In the genomic region with DNA sequence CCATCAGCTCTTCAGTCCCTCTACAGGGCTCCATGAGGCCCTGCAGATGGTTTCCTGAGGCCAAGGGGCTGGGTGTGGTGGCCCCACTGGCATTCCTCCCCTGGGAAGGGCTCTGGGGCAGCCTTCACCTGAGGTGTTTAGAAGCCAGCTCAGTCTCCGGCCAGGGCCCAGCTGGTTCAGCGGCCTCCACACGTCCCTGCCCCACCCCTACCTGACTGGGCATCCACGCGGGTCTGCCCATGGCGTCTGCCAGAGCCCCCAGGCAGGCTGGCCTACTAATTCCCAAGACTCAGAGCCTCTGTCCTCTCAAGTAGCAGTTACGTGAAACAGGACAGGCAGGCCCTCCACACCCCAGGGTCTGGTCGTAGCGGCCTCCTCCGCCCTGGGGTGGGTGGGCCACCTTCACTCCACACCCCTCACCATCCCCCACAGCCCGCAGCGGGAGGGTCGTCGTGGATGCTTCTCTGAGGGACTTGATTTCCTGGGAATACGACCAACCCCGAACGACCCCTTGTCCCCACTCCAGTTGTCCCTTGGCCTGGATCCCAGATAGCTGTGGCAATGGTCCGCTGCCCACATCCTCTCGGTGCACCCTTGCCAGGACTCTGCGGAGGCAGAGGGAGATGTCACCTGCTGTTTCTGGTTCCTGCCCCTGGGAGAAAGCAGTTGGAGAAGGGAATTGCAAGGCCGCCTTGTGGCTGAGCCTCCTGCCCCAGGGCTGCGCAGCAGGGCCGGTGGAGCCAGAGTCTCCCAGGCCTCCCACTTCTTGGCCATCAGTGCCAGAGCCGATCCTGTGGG, we compare ENCODE assay signal across 11 cellular contexts. TPM values are rescaled to one million over a fixed set of nuclear protein-coding genes. Genes with fewer than 3 reads are reported as not detected.
DNase-seq lines count a peak whose midpoint lies in the region; ATAC-seq, FAIRE-seq and TF ChIP-seq lines count a peak whose summit lies in the region.
"Had no signal": no experiment of that assay in that cellular context is flagged by ENCODE, and none has a peak within 500 bp of the region (broad histone marks: within the 10 kb centered on the region; RNA-seq: fewer than 3 reads in every experiment).

No MANE protein-coding gene starts in this region.

- CTCF ChIA-PET in HCT116 (lab: Charles Lee) (interaction anchor here (1.4 to 1.7 kb wide), 2 partner anchors 83 to 317 kb away, joined by 3 to 4 read pairs; partner anchors contain the start of gene FAM98C), HEK293T (lab: Yijun Ruan, JAX) (no interaction called here)

- no peak overlapping the region for H3K4me3 ChIP-seq in HCT116 (replicated peaks in 1 of 2; ENCODE audit: low read depth in 1 of 2, low read length in 2 of 2)
- H3K4me3 ChIP-seq in astrocyte of the cerebellum (ENCODE audit: low read depth, low read length), result no peak overlapping the region
- no peak overlapping the region for H3K4me3 ChIP-seq in kidney (ENCODE audit: low read length in 2 of 2)
- no peak overlapping the region for H3K4me3 ChIP-seq in skin epidermis

- H3K36me3 ChIP-seq in HCT116 (ENCODE audit: control insufficient read depth in 1 of 2, insufficient read depth in 2 of 2, low read length in 2 of 2), result peaks cover 26 to 81% of the 10 kb centered on the region in 2 experiments
- H3K36me3 ChIP-seq in kidney (ENCODE audit: control insufficient read depth in 1 of 2, insufficient read depth in 2 of 2, low read length in 2 of 2), result peaks cover 42 to 76% of the 10 kb centered on the region in 2 donors

- RAD21 ChIA-PET in HCT116 (lab: Charles Lee; ENCODE audit: low non-redundant PET in 1 of 2, low total read pairs in 2 of 2, uncharacterized antibody in 2 of 2, unreplicated experiment in 2 of 2), result no interaction called here

- no peak for TF ChIP-seq RAD21 in HCT116 (IDR thresholded peaks at IDR 0.05; ENCODE audit: low read depth)

- no peak overlapping the region for H3K4me2 ChIP-seq in HCT116 (ENCODE audit: low read length)

- H3K9me2 ChIP-seq in HCT116 (ENCODE audit: insufficient read depth), result no peaks in the 10 kb centered on the region

- intact Hi-C loops in HCT116 (cut with micrococcal nuclease), result no loop called here
- intact Hi-C loops in kidney (cut with DNase I), result no loop called here

- no peaks in the 10 kb centered on the region for H3K27me3 ChIP-seq in HCT116 (ENCODE audit: insufficient read depth, low read length)

- in situ Hi-C loops in astrocyte of the cerebellum (cut with HindIII; ENCODE audit: low sequenced_read_pairs), result no loop called here

- no peak for DNase-seq in HCT116 (ENCODE audit: low read depth, low spot score)
- DNase-seq in astrocyte of the cerebellum (ENCODE audit: low read depth), result peak; percentile 79
- no peak for DNase-seq in kidney
- DNase-seq in NCI-H345 (lab: John Stamatoyannopoulos, UW), result no peak
- no peak for DNase-seq in NCI-H1694 (lab: John Stamatoyannopoulos, UW)
- no peak for DNase-seq in HEK293T (ENCODE audit: extremely low spot score)
- DNase-seq: activated CD4-positive, alpha-beta memory T cell treated with anti-CD3 and anti-CD28 coated beads, Interleukin-2, amount 10 ng/mL, durations not matched to agents 7 days and 5 days; CD4-positive, alpha-beta memory T cell; NCI-H2227 treated with DMSO at 0.1 percent for 48 hours had no signal

- peaks cover 17% of the 10 kb centered on the region; the same call in 1 of the 2 replicates for H3K79me2 ChIP-seq in HCT116 (ENCODE audit: insufficient read depth, low read length)

- H3K9ac ChIP-seq in HCT116 (ENCODE audit: low read length) (no peak overlapping the region), kidney (ENCODE audit: low read length in 2 of 2) (peak overlapping the region; percentile 12 to 34)

- H3K27ac ChIP-seq in HCT116 (ENCODE audit: low read depth, low read length), result peak overlapping the region; percentile 17; the same call in 1 of the 2 replicates
- peak overlapping the region; percentile 67 to 83 for H3K27ac ChIP-seq in kidney (ENCODE audit: low read depth in 2 of 2, low read length in 2 of 2)
- peak overlapping the region in 17 of 21 experiments; percentile 4 to 75 (median 45) for H3K27ac ChIP-seq in skin epidermis

- BruUV-seq in HCT116 (replicated peaks; lab: Mats Ljungman, UMichigan), result no TSS peak

- no peak for FAIRE-seq in kidney (lab: Jason Lieb, UNC)

- H4K20me1 ChIP-seq in HCT116 (ENCODE audit: insufficient read depth), result no peaks in the 10 kb centered on the region

- H2AFZ ChIP-seq in HCT116 (ENCODE audit: low read depth, low read length, poor library complexity, severe bottlenecking), result no peak overlapping the region

- TF ChIP-seq POLR2A in HCT116 (IDR thresholded peaks at IDR 0.05; ENCODE audit: borderline replicate concordance, extremely low read depth, insufficient read depth, insufficient read length), result no peak

- no peaks in the 10 kb centered on the region for H3K9me3 ChIP-seq in HCT116 (ENCODE audit: control insufficient read depth in 1 of 2, insufficient read depth in 1 of 2, low read depth in 1 of 2, low read length in 2 of 2)
- no peaks in the 10 kb centered on the region for H3K9me3 ChIP-seq in kidney (ENCODE audit: control insufficient read depth in 1 of 2, low read length in 2 of 2)

- H3K4me1 ChIP-seq in HCT116 (ENCODE audit: control insufficient read depth in 1 of 2, insufficient read depth in 2 of 2, low read length in 2 of 2) (no peaks in the 10 kb centered on the region; a peak in 1 of 4 replicates), kidney (ENCODE audit: control insufficient read depth in 1 of 2, insufficient read depth in 1 of 2, low read depth in 1 of 2, low read length in 2 of 2) (peaks cover 0 to 29% of the 10 kb centered on the region in 2 donors)

- POLR2A ChIA-PET in HCT116 (lab: Charles Lee) (no interaction called here), HEK293T (lab: Yijun Ruan, JAX) (no interaction called here)

- TF ChIP-seq CTCF in HCT116 (IDR thresholded peaks at IDR 0.05 in 2 of 3, conservative IDR thresholded peaks at IDR 0.05 in 1 of 3; ENCODE audit: borderline replicate concordance in 1 of 3, insufficient read depth in 1 of 3, low read depth in 2 of 3, low read length in 2 of 3) (no peak), astrocyte of the cerebellum (IDR thresholded peaks at IDR 0.05; ENCODE audit: low read depth, low read length, missing control alignments) (peak; percentile 55), kidney (IDR thresholded peaks at IDR 0.05; ENCODE audit: borderline replicate concordance, extremely low read depth, insufficient read depth) (no peak)

- ATAC-seq in HCT116 (peak; percentile 5; the same call in 1 of the 2 replicates), HG02588 (IDR thresholded peaks at IDR 0.05; ENCODE audit: unreplicated experiment) (no peak)

TF ChIP-seq in HCT116, 20 proteins besides CTCF, POLR2A, EP300 and RAD21:
- TF ChIP-seq ZBTB33 (IDR thresholded peaks at IDR 0.05; ENCODE audit: extremely low read depth, insufficient replicate concordance, low read length) (no peak), JUND (IDR thresholded peaks at IDR 0.05) (no peak), EZH2phosphoT487 (IDR thresholded peaks at IDR 0.05; ENCODE audit: borderline replicate concordance) (no peak)
- TF ChIP-seq, protein P1, sequence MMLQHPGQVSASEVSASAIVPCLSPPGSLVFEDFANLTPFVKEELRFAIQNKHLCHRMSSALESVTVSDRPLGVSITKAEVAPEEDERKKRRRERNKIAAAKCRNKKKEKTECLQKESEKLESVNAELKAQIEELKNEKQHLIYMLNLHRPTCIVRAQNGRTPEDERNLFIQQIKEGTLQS (IDR thresholded peaks at IDR 0.05), result no peak

TF ChIP-seq in HEK293T, 16 proteins besides CTCF, POLR2A, EP300 and RAD21:
- TF ChIP-seq ZNF384 (IDR thresholded peaks at IDR 0.05) (no peak), NFRKB (IDR thresholded peaks at IDR 0.05) (no peak), ELF4 (IDR thresholded peaks at IDR 0.05) (no peak), PKNOX1 (IDR thresholded peaks at IDR 0.05) (no peak), SP1 (IDR thresholded peaks at IDR 0.05) (no peak), TARDBP (IDR thresholded peaks at IDR 0.05) (no peak), FOXK2 (IDR thresholded peaks at IDR 0.05) (no peak), SUZ12 (IDR thresholded peaks at IDR 0.05) (no peak), LEF1 (IDR thresholded peaks at IDR 0.05; ENCODE audit: borderline replicate concordance) (no peak), CTBP1 (IDR thresholded peaks at IDR 0.05; ENCODE audit: borderline replicate concordance) (no peak), FOXA1 (IDR thresholded peaks at IDR 0.05) (no peak), BHLHE40 (IDR thresholded peaks at IDR 0.05; ENCODE audit: borderline replicate concordance) (no peak), FOXM1 (IDR thresholded peaks at IDR 0.05; ENCODE audit: borderline replicate concordance) (no peak), HDGF (IDR thresholded peaks at IDR 0.05; ENCODE audit: borderline replicate concordance) (no peak), ARNT (IDR thresholded peaks at IDR 0.05) (no peak), L3MBTL2 (conservative IDR thresholded peaks at IDR 0.05) (no peak)
TF ChIP-seq in HEK293T: peak in this region for 0.

RNA-seq across cellular contexts. Expression of gene CAPN12, which starts 24.3 kb away (rescaled TPM):
- total RNA-seq in HCT116 (2021; ENCODE audit: unreplicated experiment), result 8.8 TPM
- polyA plus RNA-seq in HCT116 (2012), result 8.6 and 10.4 TPM in 2 replicates
- total RNA-seq in kidney, result 31.1 TPM
- 27.1 TPM for polyA plus RNA-seq in kidney (ENCODE audit: insufficient read depth, low read depth, low replicate concordance)

RNA-seq across cellular contexts. Expression of gene LGALS7, which starts 53.4 kb away (rescaled TPM):
- total RNA-seq in HCT116 (2021; ENCODE audit: unreplicated experiment), result not detected
- polyA plus RNA-seq in HCT116 (2012), result not detected in 2 replicates
- 1.3 TPM for total RNA-seq in kidney
- polyA plus RNA-seq in kidney (ENCODE audit: insufficient read depth, low read depth, low replicate concordance), result not detected
- total RNA-seq: activated CD4-positive, alpha-beta memory T cell treated with anti-CD3 and anti-CD28 coated beads, Interleukin-2, amount 10 ng/mL, durations not matched to agents 7 days and 5 days; CD4-positive, alpha-beta memory T cell had no signal
- polyA plus RNA-seq: CD4-positive, alpha-beta memory T cell had no signal

Comparison
In these comparisons a context has a peak if more than half of its experiments do, and no peak if none do; other contexts are left out.
1. H3K27ac ChIP-seq: peak in every context shown above with its lines; median percentile 75 in kidney; 45 in skin epidermis; 17 in HCT116.